In the genomic region with DNA sequence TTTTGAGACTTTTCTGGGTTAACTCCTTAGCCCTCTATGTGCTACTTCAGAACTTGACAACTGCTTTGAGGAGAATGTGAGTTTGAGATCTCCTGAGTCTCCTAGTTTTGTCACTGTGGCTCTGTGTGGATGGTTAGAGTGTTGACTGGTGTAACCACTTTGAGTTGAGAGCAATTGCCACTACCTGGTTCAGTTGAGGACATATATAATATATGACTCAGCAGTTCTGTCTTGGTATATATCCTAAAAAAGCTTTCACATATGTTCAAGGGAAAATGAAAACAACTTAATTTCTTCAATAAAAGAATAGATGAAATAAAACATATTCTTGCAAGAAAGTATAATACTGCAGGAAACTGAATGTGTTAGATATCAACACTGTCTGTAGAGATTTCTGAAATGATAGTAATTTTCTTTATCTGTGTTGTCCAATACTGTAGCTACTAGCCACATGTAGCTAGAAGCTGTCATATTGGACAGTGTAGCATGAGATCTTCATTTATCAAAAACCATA, we compare ENCODE assay signal across 1 cellular context.
TF ChIP-seq lines count a peak whose summit lies in the region.

No MANE protein-coding gene starts in this region.

TF ChIP-seq in GM23338, 12 proteins besides CTCF, POLR2A, EP300 and RAD21 (continued from another document):
- TF ChIP-seq ZNF462 (CRISPR knock-in tag; IDR thresholded peaks at IDR 0.05) = no peak
- TF ChIP-seq CREB1 (CRISPR knock-in tag; IDR thresholded peaks at IDR 0.05; ENCODE audit: low read depth) = no peak
- TF ChIP-seq EZH2phosphoT487 (IDR thresholded peaks at IDR 0.05; ENCODE audit: unreplicated experiment) = no peak
- no peak for TF ChIP-seq STAT1 (IDR thresholded peaks at IDR 0.05; ENCODE audit: unreplicated experiment)
- TF ChIP-seq, protein P1, sequence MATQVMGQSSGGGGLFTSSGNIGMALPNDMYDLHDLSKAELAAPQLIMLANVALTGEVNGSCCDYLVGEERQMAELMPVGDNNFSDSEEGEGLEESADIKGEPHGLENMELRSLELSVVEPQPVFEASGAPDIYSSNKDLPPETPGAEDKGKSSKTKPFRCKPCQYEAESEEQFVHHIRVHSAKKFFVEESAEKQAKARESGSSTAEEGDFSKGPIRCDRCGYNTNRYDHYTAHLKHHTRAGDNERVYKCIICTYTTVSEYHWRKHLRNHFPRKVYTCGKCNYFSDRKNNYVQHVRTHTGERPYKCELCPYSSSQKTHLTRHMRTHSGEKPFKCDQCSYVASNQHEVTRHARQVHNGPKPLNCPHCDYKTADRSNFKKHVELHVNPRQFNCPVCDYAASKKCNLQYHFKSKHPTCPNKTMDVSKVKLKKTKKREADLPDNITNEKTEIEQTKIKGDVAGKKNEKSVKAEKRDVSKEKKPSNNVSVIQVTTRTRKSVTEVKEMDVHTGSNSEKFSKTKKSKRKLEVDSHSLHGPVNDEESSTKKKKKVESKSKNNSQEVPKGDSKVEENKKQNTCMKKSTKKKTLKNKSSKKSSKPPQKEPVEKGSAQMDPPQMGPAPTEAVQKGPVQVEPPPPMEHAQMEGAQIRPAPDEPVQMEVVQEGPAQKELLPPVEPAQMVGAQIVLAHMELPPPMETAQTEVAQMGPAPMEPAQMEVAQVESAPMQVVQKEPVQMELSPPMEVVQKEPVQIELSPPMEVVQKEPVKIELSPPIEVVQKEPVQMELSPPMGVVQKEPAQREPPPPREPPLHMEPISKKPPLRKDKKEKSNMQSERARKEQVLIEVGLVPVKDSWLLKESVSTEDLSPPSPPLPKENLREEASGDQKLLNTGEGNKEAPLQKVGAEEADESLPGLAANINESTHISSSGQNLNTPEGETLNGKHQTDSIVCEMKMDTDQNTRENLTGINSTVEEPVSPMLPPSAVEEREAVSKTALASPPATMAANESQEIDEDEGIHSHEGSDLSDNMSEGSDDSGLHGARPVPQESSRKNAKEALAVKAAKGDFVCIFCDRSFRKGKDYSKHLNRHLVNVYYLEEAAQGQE (IDR thresholded peaks at IDR 0.05; ENCODE audit: unreplicated experiment) = no peak
